Comparison of ENCODE assay signal across 23 cellular contexts in the genomic region with DNA sequence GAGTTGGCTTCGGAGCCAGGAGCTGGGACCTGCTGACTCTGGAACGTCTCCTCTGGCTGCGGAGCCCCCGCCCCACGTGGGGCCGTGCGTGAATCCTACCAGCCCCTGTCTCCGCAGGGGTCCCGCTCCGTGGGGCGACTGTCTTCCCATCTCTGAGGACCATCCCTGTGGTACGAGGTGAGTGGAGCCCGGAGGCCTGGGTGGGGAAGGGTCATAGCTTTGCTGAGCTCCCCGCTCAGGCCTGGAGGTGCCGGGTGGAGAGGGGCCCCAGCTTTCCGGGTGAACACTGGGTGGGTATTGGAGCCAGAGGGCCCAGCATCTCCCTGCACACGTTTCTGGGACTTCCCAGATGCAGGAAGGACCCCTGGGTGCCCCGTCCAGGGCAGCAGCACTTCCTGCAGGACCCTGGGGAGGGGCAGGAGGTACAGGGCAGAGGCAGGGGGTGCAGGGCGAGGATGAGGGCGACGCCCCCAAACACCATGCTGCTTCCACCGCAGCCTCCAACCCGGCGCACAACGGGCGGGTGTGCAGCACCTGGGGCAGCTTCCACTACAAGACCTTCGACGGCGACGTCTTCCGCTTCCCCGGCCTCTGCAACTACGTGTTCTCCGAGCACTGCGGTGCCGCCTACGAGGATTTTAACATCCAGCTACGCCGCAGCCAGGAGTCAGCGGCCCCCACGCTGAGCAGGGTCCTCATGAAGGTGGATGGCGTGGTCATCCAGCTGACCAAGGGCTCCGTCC. TPM values are rescaled to one million over a fixed set of nuclear protein-coding genes. Genes with fewer than 3 reads are reported as not detected.
DNase-seq lines count a peak whose midpoint lies in the region; TF ChIP-seq lines count a peak whose summit lies in the region.
"Had no signal": no experiment of that assay in that cellular context is flagged by ENCODE, and none has a peak within 500 bp of the region (broad histone marks: within the 10 kb centered on the region; RNA-seq: fewer than 3 reads in every experiment).

No MANE protein-coding gene starts in this region.

- H3K79me1 ChIP-seq in neuronal stem cell (ENCODE audit: low read depth, low read length), result peaks cover 3% of the 10 kb centered on the region

- no peak overlapping the region for H3K4me2 ChIP-seq in neuronal stem cell (ENCODE audit: insufficient read depth, low read length, poor library complexity, severe bottlenecking)

- H3K4ac ChIP-seq in neuronal stem cell (ENCODE audit: low read length), result no peak overlapping the region

- no peak overlapping the region for H2BK5ac ChIP-seq in neuronal stem cell (ENCODE audit: low read length)

- peak overlapping the region; percentile 82 for H4K8ac ChIP-seq in neuronal stem cell (ENCODE audit: low read depth, low read length)

- no peaks in the 10 kb centered on the region for H3K4me1 ChIP-seq in neuronal stem cell (ENCODE audit: control insufficient read depth in 2 of 2, insufficient read depth in 1 of 2, low read depth in 1 of 2, low read length in 2 of 2)
- H3K4me1 ChIP-seq in HAP-1, result no peaks in the 10 kb centered on the region

- H3K14ac ChIP-seq in neuronal stem cell (ENCODE audit: low read length), result peak overlapping the region; percentile 82

- peak overlapping the region; percentile 52 for H2AK5ac ChIP-seq in neuronal stem cell (ENCODE audit: low read depth, low read length)

- no peak overlapping the region for H4K91ac ChIP-seq in neuronal stem cell (ENCODE audit: low read depth, low read length, poor library complexity)

- peak overlapping the region; percentile 96 for H2BK15ac ChIP-seq in neuronal stem cell (ENCODE audit: low read length)

- no peaks in the 10 kb centered on the region for H3K36me3 Mint-ChIP-seq in CD14-positive monocyte
- no peaks in the 10 kb centered on the region for H3K36me3 Mint-ChIP-seq in chondrocyte (ENCODE audit: low read depth)

- H3K4me1 Mint-ChIP-seq in CD14-positive monocyte, result no peaks in the 10 kb centered on the region
- no peaks in the 10 kb centered on the region for H3K4me1 Mint-ChIP-seq in chondrocyte (ENCODE audit: low read depth)

- H3K27ac Mint-ChIP-seq in CD14-positive monocyte (no peak overlapping the region), chondrocyte (ENCODE audit: unreplicated experiment) (no peak overlapping the region)
- H3K27ac Mint-ChIP-seq: activated CD8-positive, alpha-beta T cell treated with anti-CD3 and anti-CD28 coated beads, Interleukin-2, amount 10 ng/mL, durations not matched to agents 7 days and 5 days; nephron progenitor cell had no signal

- no peak overlapping the region for H2BK12ac ChIP-seq in neuronal stem cell (ENCODE audit: low read length)

- H3K27me3 Mint-ChIP-seq in CD14-positive monocyte (ENCODE audit: low read depth in 3 of 3), result peaks cover 0 to 2% (median 0%) of the 10 kb centered on the region in 3 donors
- H3K27me3 Mint-ChIP-seq in chondrocyte (ENCODE audit: low read depth), result peaks cover 7% of the 10 kb centered on the region

- no peaks in the 10 kb centered on the region for H3K36me3 ChIP-seq in neuronal stem cell (replicated peaks in 1 of 2; ENCODE audit: control insufficient read depth in 2 of 2, insufficient read depth in 2 of 2, low read length in 2 of 2)
- no peaks in the 10 kb centered on the region for H3K36me3 ChIP-seq in HAP-1 (replicated peaks)
- H3K36me3 ChIP-seq: ovary had no signal

- no peak for TF ChIP-seq CTCF in CD14-positive monocyte (IDR thresholded peaks at IDR 0.05)
- TF ChIP-seq CTCF in chondrocyte (IDR thresholded peaks at IDR 0.05), result no peak

- H3K18ac ChIP-seq in neuronal stem cell (ENCODE audit: low read length), result peak overlapping the region; percentile 48

- WGBS in neuronal stem cell (ENCODE audit: extremely low coverage in 2 of 2, insufficient read length in 2 of 2, insufficient replicate concordance in 1 of 2), 2 donors, result no CpG with 5 or more reads among the region's 43 CpGs

- no peaks in the 10 kb centered on the region for H3K9me3 ChIP-seq in neuronal stem cell (replicated peaks in 1 of 2; ENCODE audit: control insufficient read depth in 2 of 2, insufficient read depth in 1 of 2, low read depth in 1 of 2, low read length in 2 of 2)
- H3K9me3 ChIP-seq in HAP-1, result no peaks in the 10 kb centered on the region
- H3K9me3 ChIP-seq: mucosa of descending colon, ovary had no signal

- peaks cover 0 to 26% (median 0%) of the 10 kb centered on the region in 3 experiments for H3K27me3 ChIP-seq in neuronal stem cell (ENCODE audit: control insufficient read depth in 3 of 3, insufficient read depth in 3 of 3, low read depth in 1 of 3, low read length in 3 of 3)
- no peaks in the 10 kb centered on the region for H3K27me3 ChIP-seq in HAP-1 (ENCODE audit: low read depth)
- H3K27me3 ChIP-seq: ovary had no signal

- DNase-seq in AG08396 (ENCODE audit: low spot score), result peak; percentile 11
- DNase-seq in CD14-positive monocyte (ENCODE audit: low spot score), result peak; percentile 33
- DNase-seq in chondrocyte (ENCODE audit: low spot score), result peak; percentile 85
- no peak for DNase-seq in neuronal stem cell (ENCODE audit: low spot score)
- DNase-seq in DMS79 (lab: John Stamatoyannopoulos, UW), result no peak
- DNase-seq in amniotic stem cell (lab: John Stamatoyannopoulos, UW), result no peak
- no peak for DNase-seq in HAP-1 (ENCODE audit: low spot score in 2 of 2)
- DNase-seq: activated CD8-positive, alpha-beta T cell treated with anti-CD3 and anti-CD28 coated beads, Interleukin-2, amount 10 ng/mL, durations not matched to agents 7 days and 5 days; cerebellar nuclear complex; NCI-H1092 treated with DMSO at 0.1 percent for 48 hours; NCI-H187 treated with DMSO at 0.1 percent for 48 hours; NCI-H526; nephron progenitor cell; retina; T-helper 1 cell had no signal

- no peak overlapping the region for H2BK120ac ChIP-seq in neuronal stem cell (ENCODE audit: low read depth, low read length)

- H3K27ac ChIP-seq in neuronal stem cell (replicated peaks; ENCODE audit: low read length), result no peak overlapping the region
- H3K27ac ChIP-seq: C4-2B, ovary had no signal

- intact Hi-C loops in CD14-positive monocyte (cut with micrococcal nuclease), result no loop called here

- in situ Hi-C loops in HAP-1 (cut with MboI; ENCODE audit: low sequenced_read_pairs), result no loop called here

- peak overlapping the region; percentile 4 for H3K9ac ChIP-seq in neuronal stem cell (ENCODE audit: low read depth, low read length, poor library complexity)

- no peak overlapping the region for H2AFZ ChIP-seq in neuronal stem cell (ENCODE audit: low read length)

- H3K9me3 Mint-ChIP-seq in CD14-positive monocyte (no peaks in the 10 kb centered on the region), chondrocyte (ENCODE audit: low read depth) (no peaks in the 10 kb centered on the region)
- H3K9me3 Mint-ChIP-seq: nephron progenitor cell had no signal

- H3K4me3 Mint-ChIP-seq in CD14-positive monocyte (no peak overlapping the region), chondrocyte (ENCODE audit: unreplicated experiment) (no peak overlapping the region)
- H3K4me3 Mint-ChIP-seq: activated CD8-positive, alpha-beta T cell treated with anti-CD3 and anti-CD28 coated beads, Interleukin-2, amount 10 ng/mL, durations not matched to agents 7 days and 5 days; nephron progenitor cell had no signal

- H3K4me3 ChIP-seq in neuronal stem cell (ENCODE audit: low read length in 2 of 2), result no peak overlapping the region
- H3K4me3 ChIP-seq in HAP-1, result no peak overlapping the region
- H3K4me3 ChIP-seq: GM12878, lung, mucosa of descending colon, ovary had no signal

- no peak overlapping the region for H3K23ac ChIP-seq in neuronal stem cell (ENCODE audit: low read depth, low read length, poor library complexity)

RNA-seq across cellular contexts. Expression of gene MUC5AC, which starts 3.8 kb away (rescaled TPM):
- not detected for polyA plus RNA-seq in CD14-positive monocyte
- not detected in 3 replicates for total RNA-seq in chondrocyte
- not detected for polyA plus RNA-seq in neuronal stem cell (2013, experiment 1 of 2)
- not detected for polyA plus RNA-seq in neuronal stem cell (2013, experiment 2 of 2)
- total RNA-seq: activated CD8-positive, alpha-beta T cell treated with anti-CD3 and anti-CD28 coated beads, Interleukin-2, amount 10 ng/mL, durations not matched to agents 7 days and 5 days; Daoy; GM12878; ureter had no signal
- polyA plus RNA-seq: keratinocyte, ovary had no signal

Comparison
In these comparisons a context has a peak if more than half of its experiments do, and no peak if none do; other contexts are left out.
1. DNase-seq: peak in AG08396 (single experiment), CD14-positive monocyte (single experiment) and chondrocyte (single experiment); none in neuronal stem cell (single experiment), DMS79 (single experiment), amniotic stem cell (single experiment) and HAP-1 (0 of 2).